ENCODE assay signal across 15 cellular contexts in the genomic region with DNA sequence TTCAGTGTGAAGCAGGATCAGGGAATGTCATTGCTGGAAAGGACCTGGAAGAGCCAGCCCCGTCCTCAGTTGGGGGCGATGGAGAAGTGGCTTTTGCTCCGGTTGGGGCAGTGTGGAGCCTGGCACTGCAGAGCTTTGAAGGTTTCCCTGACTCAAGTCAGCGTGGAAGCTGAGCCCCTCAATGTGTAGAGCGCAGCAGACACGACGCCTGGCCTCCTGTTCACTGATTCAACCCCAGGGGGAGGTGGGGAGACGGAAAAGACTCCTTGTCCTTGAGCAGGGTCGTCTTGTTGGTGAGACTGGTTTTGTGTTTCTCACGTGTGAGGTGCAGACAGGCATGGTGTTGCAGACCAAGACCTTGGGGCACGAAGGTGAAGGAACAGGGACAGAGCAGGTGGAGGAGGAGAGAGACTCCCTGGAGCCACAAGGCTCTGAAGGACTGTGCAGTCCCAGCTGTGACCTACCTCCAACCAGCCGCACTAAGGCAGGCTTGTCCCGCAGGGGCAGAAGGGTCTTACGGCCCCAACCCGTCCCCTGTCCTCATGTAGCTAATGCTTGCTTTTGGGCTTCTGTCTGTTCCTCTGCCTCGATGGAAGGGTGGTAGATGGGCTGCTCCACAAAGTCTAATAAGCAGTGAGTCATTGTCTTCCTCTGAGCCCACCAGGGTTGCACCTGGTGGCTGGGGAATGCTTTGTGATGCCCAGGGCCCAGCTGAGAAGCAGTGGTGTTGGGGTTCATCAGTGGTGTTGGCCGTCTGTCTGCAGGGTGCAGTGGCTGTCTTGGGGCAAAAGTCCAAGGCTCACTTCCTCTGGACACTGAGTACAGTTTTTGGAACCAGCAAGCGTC. TPM values are rescaled to one million over a fixed set of nuclear protein-coding genes. Genes with fewer than 3 reads are reported as not detected.
DNase-seq lines count a peak whose midpoint lies in the region; ATAC-seq and TF ChIP-seq lines count a peak whose summit lies in the region.
"Had no signal": no experiment of that assay in that cellular context is flagged by ENCODE, and none has a peak within 500 bp of the region (broad histone marks: within the 10 kb centered on the region; RNA-seq: fewer than 3 reads in every experiment).

No MANE protein-coding gene starts in this region.

- TF ChIP-seq CTCF in DOHH2 (IDR thresholded peaks at IDR 0.05; ENCODE audit: low read depth, low read length, poor library complexity, severe bottlenecking) = no peak
- no peak for TF ChIP-seq CTCF in omental fat pad (IDR thresholded peaks at IDR 0.05)

- no peaks in the 10 kb centered on the region; the same call in 1 of the 2 replicates for H3F3A ChIP-seq in DOHH2 (ENCODE audit: control insufficient read depth, insufficient read depth)

- no peaks in the 10 kb centered on the region for H3K27me3 Mint-ChIP-seq in central memory CD8-positive, alpha-beta T cell
- H3K27me3 Mint-ChIP-seq: activated B cell treated with CpG ODN at 0.5 μM for 24 hours, B cell had no signal

- H3K9ac ChIP-seq in BLaER1 treated with 17β-estradiol and CSF1 and Interleukin-3, amounts not matched to agents 10 nM and 100 nM = peak overlapping the region in 1 of 11 experiments; percentile 12; a peak in 1 of 22 replicates

- DNase-seq in central memory CD8-positive, alpha-beta T cell (ENCODE audit: low spot score in 2 of 2) = no peak
- peak; percentile 10 for DNase-seq in omental fat pad (ENCODE audit: low spot score)
- no peak for DNase-seq in NCI-H748 treated with DMSO at 0.1 percent for 48 hours (lab: John Stamatoyannopoulos, UW)
- no peak for DNase-seq in NOMO-1 (lab: John Stamatoyannopoulos, UW; ENCODE audit: unreplicated experiment in 2 of 2)
- no peak for DNase-seq in NCI-H187 (lab: John Stamatoyannopoulos, UW)
- DNase-seq: activated B cell treated with CpG ODN at 0.5 μM for 24 hours; activated CD8-positive, alpha-beta memory T cell treated with anti-CD3 and anti-CD28 coated beads, Interleukin-2, amount 50 U/mL, for 48 hours; DMS79 had no signal

- H4K20me1 ChIP-seq in BLaER1 treated with 17β-estradiol and CSF1 and Interleukin-3, amounts not matched to agents 10 nM and 100 nM = peaks cover 50 to 100% (median 100%) of the 10 kb centered on the region in 11 experiments; a peak in 20 of 22 replicates
- H4K20me1 ChIP-seq in DOHH2 (ENCODE audit: control insufficient read depth, insufficient read depth, low read depth, low read length) = no peaks in the 10 kb centered on the region; the same call in 1 of the 2 replicates

- peak overlapping the region in 3 of 11 experiments; percentile 15 to 40 (median 24); a peak in 2 of 22 replicates for H3K27ac ChIP-seq in BLaER1 treated with 17β-estradiol and CSF1 and Interleukin-3, amounts not matched to agents 10 nM and 100 nM
- H3K27ac ChIP-seq in DOHH2 (ENCODE audit: low read depth, low read length) = peak overlapping the region; percentile 57
- H3K27ac ChIP-seq: cardiac muscle cell had no signal

- H3K27ac Mint-ChIP-seq in central memory CD8-positive, alpha-beta T cell (ENCODE audit: low read depth) = peak overlapping the region; percentile 56
- H3K27ac Mint-ChIP-seq: activated B cell treated with CpG ODN at 0.5 μM for 24 hours, B cell had no signal

- peak overlapping the region in 9 of 11 experiments; percentile 41 to 84 (median 79); a peak in 14 of 22 replicates for H3K4me2 ChIP-seq in BLaER1 treated with 17β-estradiol and CSF1 and Interleukin-3, amounts not matched to agents 10 nM and 100 nM
- no peak overlapping the region for H3K4me2 ChIP-seq in DOHH2 (ENCODE audit: low read length)
- H3K4me2 ChIP-seq: smooth muscle cell had no signal

- H3K36me3 ChIP-seq in BLaER1 treated with 17β-estradiol and CSF1 and Interleukin-3, amounts not matched to agents 10 nM and 100 nM = peaks cover 21 to 90% (median 74%) of the 10 kb centered on the region in 11 experiments; a peak in 21 of 22 replicates
- peaks cover 16% of the 10 kb centered on the region for H3K36me3 ChIP-seq in DOHH2 (ENCODE audit: control insufficient read depth, low read length)
- H3K36me3 ChIP-seq: cardiac muscle cell had no signal

- no peaks in the 10 kb centered on the region for H3K9me3 ChIP-seq in BLaER1 treated with 17β-estradiol and CSF1 and Interleukin-3, amounts not matched to agents 10 nM and 100 nM (replicated peaks in 1 of 11)
- no peaks in the 10 kb centered on the region for H3K9me3 ChIP-seq in DOHH2 (ENCODE audit: control insufficient read depth, insufficient read depth, low read length)
- H3K9me3 ChIP-seq: tibial artery had no signal

- no peaks in the 10 kb centered on the region for H3K9me2 ChIP-seq in DOHH2 (replicated peaks; ENCODE audit: control insufficient read depth, low read length)

- no peak overlapping the region for H3K4me3 ChIP-seq in BLaER1 treated with 17β-estradiol and CSF1 and Interleukin-3, amounts not matched to agents 10 nM and 100 nM
- no peak overlapping the region for H3K4me3 ChIP-seq in DOHH2 (ENCODE audit: low read length)
- H3K4me3 ChIP-seq: cardiac muscle cell, smooth muscle cell, tibial artery had no signal

- H3K4me1 Mint-ChIP-seq in central memory CD8-positive, alpha-beta T cell = peaks cover 77% of the 10 kb centered on the region

- no peak for ATAC-seq in central memory CD8-positive, alpha-beta T cell (replicated peaks; ENCODE audit: extremely low read depth, poor library complexity, severe bottlenecking)
- ATAC-seq in omental fat pad (ENCODE audit: low FRiP score) = no peak
- ATAC-seq in HG02885 (IDR thresholded peaks at IDR 0.05; ENCODE audit: poor library complexity, unreplicated experiment) = no peak

- no peak overlapping the region for H3K4me3 Mint-ChIP-seq in central memory CD8-positive, alpha-beta T cell
- H3K4me3 Mint-ChIP-seq: activated B cell treated with CpG ODN at 0.5 μM for 24 hours, B cell had no signal

- peaks cover 18 to 96% (median 85%) of the 10 kb centered on the region in 10 experiments; a peak in 19 of 20 replicates for H3K4me1 ChIP-seq in BLaER1 treated with 17β-estradiol and CSF1 and Interleukin-3, amounts not matched to agents 10 nM and 100 nM
- peaks cover 40% of the 10 kb centered on the region for H3K4me1 ChIP-seq in DOHH2 (ENCODE audit: control insufficient read depth, low read length)

- H3K9me3 Mint-ChIP-seq in central memory CD8-positive, alpha-beta T cell = no peaks in the 10 kb centered on the region
- H3K9me3 Mint-ChIP-seq: activated B cell treated with CpG ODN at 0.5 μM for 24 hours had no signal

- peaks cover 3% of the 10 kb centered on the region for H3K36me3 Mint-ChIP-seq in central memory CD8-positive, alpha-beta T cell (ENCODE audit: insufficient read depth)

- H3K27me3 ChIP-seq in BLaER1 treated with 17β-estradiol and CSF1 and Interleukin-3, amounts not matched to agents 10 nM and 100 nM = no peaks in the 10 kb centered on the region
- H3K27me3 ChIP-seq in DOHH2 (ENCODE audit: control insufficient read depth, low read length) = no peaks in the 10 kb centered on the region
- H3K27me3 ChIP-seq: cardiac muscle cell, tibial artery had no signal

- H3K79me2 ChIP-seq in DOHH2 (ENCODE audit: control insufficient read depth, low read length) = peaks cover 22% of the 10 kb centered on the region

RNA-seq across cellular contexts. Expression of gene MPRIP, which starts 47.8 kb away (rescaled TPM):
- 100 to 1,000 TPM in 3 of 4 donors, 10 to 100 TPM in 1; 68.6 to 196 (median 125) TPM for total RNA-seq in omental fat pad
